Comparison of ENCODE assay signal across 1 cellular context in genomic region chr10:21372651-21373410, GRCh38.
TF ChIP-seq lines count a peak whose summit lies in the region.

No MANE protein-coding gene starts in this region.

TF ChIP-seq in A549, 52 proteins besides CTCF, POLR2A, EP300 and RAD21 (continued from another document):
- TF ChIP-seq E2F6 (IDR thresholded peaks at IDR 0.05; ENCODE audit: borderline replicate concordance, low read depth) (peak; percentile 34; the same call in 1 of the 2 replicates), NR3C1 (IDR thresholded peaks at IDR 0.05) (no peak), JUN (IDR thresholded peaks at IDR 0.05) (peak in 1 of 2 experiments; percentile 42; a peak in 1 of 5 replicates), MAZ (IDR thresholded peaks at IDR 0.05; ENCODE audit: borderline replicate concordance, low read depth, low read length) (no peak), ZNF302 (CRISPR knock-in tag; IDR thresholded peaks at IDR 0.05) (no peak; the same call in 1 of the 2 replicates), ZC3H11A (IDR thresholded peaks at IDR 0.05) (no peak), HOXB13 (CRISPR knock-in tag; IDR thresholded peaks at IDR 0.05; ENCODE audit: low read depth) (no peak), FOXS1 (CRISPR knock-in tag; IDR thresholded peaks at IDR 0.05) (no peak), KDM1A (IDR thresholded peaks at IDR 0.05; ENCODE audit: low read depth) (no peak), MYC (IDR thresholded peaks at IDR 0.05; ENCODE audit: borderline replicate concordance, low read length) (no peak), CEBPB (IDR thresholded peaks at IDR 0.05) (no peak), SREBF2 (IDR thresholded peaks at IDR 0.05) (no peak), HOXB5 (CRISPR knock-in tag; IDR thresholded peaks at IDR 0.05) (no peak), ESRRA (IDR thresholded peaks at IDR 0.05; ENCODE audit: borderline replicate concordance, low read length) (no peak), POLR2AphosphoS2 (conservative IDR thresholded peaks at IDR 0.05; ENCODE audit: low read length) (no peak), SMC3 (IDR thresholded peaks at IDR 0.05) (no peak), FOSB (CRISPR knock-in tag; IDR thresholded peaks at IDR 0.05) (0 out of 2 replicates have a peak, but pooled peaks have one; percentile 21), EHMT2 (IDR thresholded peaks at IDR 0.05; ENCODE audit: low read depth) (no peak), PHF8 (IDR thresholded peaks at IDR 0.05; ENCODE audit: borderline replicate concordance, low read depth) (no peak), ATOH8 (CRISPR knock-in tag; IDR thresholded peaks at IDR 0.05; ENCODE audit: low read depth) (no peak), JUNB (IDR thresholded peaks at IDR 0.05) (no peak), PBX3 (IDR thresholded peaks at IDR 0.05) (no peak), KDM5A (IDR thresholded peaks at IDR 0.05) (no peak), CBX2 (IDR thresholded peaks at IDR 0.05; ENCODE audit: borderline replicate concordance, low read depth) (no peak), CBX8 (IDR thresholded peaks at IDR 0.05) (no peak), BCL3 (IDR thresholded peaks at IDR 0.05) (0 out of 3 replicates have a peak, but pooled peaks have one; percentile 39)
- TF ChIP-seq, protein P1, sequence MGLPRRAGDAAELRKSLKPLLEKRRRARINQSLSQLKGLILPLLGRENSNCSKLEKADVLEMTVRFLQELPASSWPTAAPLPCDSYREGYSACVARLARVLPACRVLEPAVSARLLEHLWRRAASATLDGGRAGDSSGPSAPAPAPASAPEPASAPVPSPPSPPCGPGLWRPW (IDR thresholded peaks at IDR 0.05): no peak
